Comparison of ENCODE assay signal across 1 cellular context in genomic region chr7:47923081-47923875, GRCh38. TPM values are rescaled to one million over a fixed set of nuclear protein-coding genes. Genes with fewer than 3 reads are reported as not detected.
"Had no signal": no experiment of that assay in that cellular context is flagged by ENCODE, and none has a peak within 500 bp of the region (broad histone marks: within the 10 kb centered on the region; RNA-seq: fewer than 3 reads in every experiment).

No MANE protein-coding gene starts in this region.

RNA-seq across cellular contexts. Expression of gene PKD1L1, which starts 25.0 kb away (rescaled TPM):
- total RNA-seq: epithelial cell of proximal tubule had no signal
